Comparison of ENCODE assay signal across 9 cellular contexts in genomic region chr15:67083135-67083766, GRCh38. TPM values are rescaled to one million over a fixed set of nuclear protein-coding genes. Genes with fewer than 3 reads are reported as not detected.
DNase-seq lines count a peak whose midpoint lies in the region; ATAC-seq, FAIRE-seq and TF ChIP-seq lines count a peak whose summit lies in the region.
"Had no signal": no experiment of that assay in that cellular context is flagged by ENCODE, and none has a peak within 500 bp of the region (broad histone marks: within the 10 kb centered on the region; RNA-seq: fewer than 3 reads in every experiment).

No MANE protein-coding gene starts in this region.

- no peak for TF ChIP-seq EP300 in suprapubic skin (IDR thresholded peaks at IDR 0.05)

- TF ChIP-seq CTCF in fibroblast of mammary gland (conservative IDR thresholded peaks at IDR 0.05; ENCODE audit: control insufficient read depth, insufficient read depth, low read depth, low read length) (no peak), suprapubic skin (IDR thresholded peaks at IDR 0.05) (no peak), mucosa of descending colon (IDR thresholded peaks at IDR 0.05) (no peak), D721Med (IDR thresholded peaks at IDR 0.05; ENCODE audit: insufficient read depth, missing control alignments) (no peak)

- peaks cover 94% of the 10 kb centered on the region for H3K4me1 Mint-ChIP-seq in activated CD8-positive, alpha-beta memory T cell treated with anti-CD3 and anti-CD28 coated beads, Interleukin-2, amount 10 ng/mL, durations not matched to agents 7 days and 5 days
- H3K4me1 Mint-ChIP-seq in T-helper 2 cell treated with Interferon-gamma antibody and Interleukin-4, amounts not matched to agents 5 μg/mL and 100 μg/mL, for 36 hours (ENCODE audit: low read depth): peaks cover 90% of the 10 kb centered on the region

- H3K27ac Mint-ChIP-seq in activated CD8-positive, alpha-beta memory T cell treated with anti-CD3 and anti-CD28 coated beads, Interleukin-2, amount 10 ng/mL, durations not matched to agents 7 days and 5 days: peak overlapping the region; percentile 93
- H3K27ac Mint-ChIP-seq in T-helper 2 cell treated with Interferon-gamma antibody and Interleukin-4, amounts not matched to agents 5 μg/mL and 100 μg/mL, for 36 hours: peak overlapping the region; percentile 92

- H3K27ac ChIP-seq in suprapubic skin: peak overlapping the region; percentile 10

- H3K4me3 Mint-ChIP-seq in activated CD8-positive, alpha-beta memory T cell treated with anti-CD3 and anti-CD28 coated beads, Interleukin-2, amount 10 ng/mL, durations not matched to agents 7 days and 5 days: peak overlapping the region; percentile 66
- H3K4me3 Mint-ChIP-seq in T-helper 2 cell treated with Interferon-gamma antibody and Interleukin-4, amounts not matched to agents 5 μg/mL and 100 μg/mL, for 36 hours: peak overlapping the region; percentile 84

- ATAC-seq in activated CD8-positive, alpha-beta memory T cell treated with anti-CD3 and anti-CD28 coated beads, Interleukin-2, amount 10 ng/mL, durations not matched to agents 7 days and 5 days: no peak
- no peak for ATAC-seq in mucosa of descending colon
- ATAC-seq in HG03469 (IDR thresholded peaks at IDR 0.05; ENCODE audit: unreplicated experiment): no peak

- H3K27me3 Mint-ChIP-seq in activated CD8-positive, alpha-beta memory T cell treated with anti-CD3 and anti-CD28 coated beads, Interleukin-2, amount 10 ng/mL, durations not matched to agents 7 days and 5 days: no peaks in the 10 kb centered on the region
- no peaks in the 10 kb centered on the region for H3K27me3 Mint-ChIP-seq in T-helper 2 cell treated with Interferon-gamma antibody and Interleukin-4, amounts not matched to agents 5 μg/mL and 100 μg/mL, for 36 hours (ENCODE audit: low read depth)

- CTCF ChIA-PET in activated CD8-positive, alpha-beta memory T cell treated with anti-CD3 and anti-CD28 coated beads, Interleukin-2, amount 10 ng/mL, durations not matched to agents 7 days and 5 days (lab: Charles Lee): interaction anchor here (1.0 to 11.2 kb wide), 6 partner anchors 9 to 165 kb away, joined by 3 to 138 read pairs (median 4); partner anchors contain the start of gene SMAD3

- 74% methylated on average over 12 of the region's 12 CpGs for WGBS in suprapubic skin

- H3K9me3 ChIP-seq in suprapubic skin (no peaks in the 10 kb centered on the region), mucosa of descending colon (no peaks in the 10 kb centered on the region)

- H3K27me3 ChIP-seq in suprapubic skin: no peaks in the 10 kb centered on the region

- TF ChIP-seq POLR2A in suprapubic skin (IDR thresholded peaks at IDR 0.05): no peak

- no peaks in the 10 kb centered on the region for H3K36me3 ChIP-seq in suprapubic skin
- no peaks in the 10 kb centered on the region for H3K36me3 ChIP-seq in mucosa of descending colon (ENCODE audit: low read depth)

- H3K36me3 Mint-ChIP-seq in activated CD8-positive, alpha-beta memory T cell treated with anti-CD3 and anti-CD28 coated beads, Interleukin-2, amount 10 ng/mL, durations not matched to agents 7 days and 5 days: peaks cover 69% of the 10 kb centered on the region
- peaks cover 72% of the 10 kb centered on the region for H3K36me3 Mint-ChIP-seq in T-helper 2 cell treated with Interferon-gamma antibody and Interleukin-4, amounts not matched to agents 5 μg/mL and 100 μg/mL, for 36 hours (ENCODE audit: low read depth)

- no peak for FAIRE-seq in D721Med (lab: Jason Lieb, UNC)

- intact Hi-C loops in mucosa of descending colon (cut with DNase I, micrococcal nuclease): no loop called here

- H3K4me3 ChIP-seq in fibroblast of mammary gland (ENCODE audit: control insufficient read depth, low read depth, low read length) (no peak overlapping the region), suprapubic skin (no peak overlapping the region), mucosa of descending colon (no peak overlapping the region)

- H3K9me3 Mint-ChIP-seq in activated CD8-positive, alpha-beta memory T cell treated with anti-CD3 and anti-CD28 coated beads, Interleukin-2, amount 10 ng/mL, durations not matched to agents 7 days and 5 days (ENCODE audit: low read depth): no peaks in the 10 kb centered on the region
- peaks cover 8% of the 10 kb centered on the region for H3K9me3 Mint-ChIP-seq in T-helper 2 cell treated with Interferon-gamma antibody and Interleukin-4, amounts not matched to agents 5 μg/mL and 100 μg/mL, for 36 hours

- H3K4me1 ChIP-seq in suprapubic skin (peaks cover 90% of the 10 kb centered on the region), mucosa of descending colon (ENCODE audit: low read depth) (peaks cover 76% of the 10 kb centered on the region)

- DNase-seq in activated CD8-positive, alpha-beta memory T cell treated with anti-CD3 and anti-CD28 coated beads, Interleukin-2, amount 10 ng/mL, durations not matched to agents 7 days and 5 days: peak; percentile 74
- no peak for DNase-seq in activated CD8-positive, alpha-beta memory T cell treated with anti-CD3 and anti-CD28 coated beads, Interleukin-2, amount 50 U/mL, for 48 hours
- no peak for DNase-seq in T-helper 2 cell treated with Interferon-gamma antibody and Interleukin-4, amounts not matched to agents 5 μg/mL and 100 μg/mL, for 36 hours (ENCODE audit: low spot score)
- DNase-seq in fibroblast of mammary gland (ENCODE audit: low read depth): peak; percentile 79
- no peak for DNase-seq in suprapubic skin (ENCODE audit: low spot score in 2 of 2)
- no peak for DNase-seq in mucosa of descending colon
- no peak for DNase-seq in D721Med (ENCODE audit: insufficient read length, low spot score)
- DNase-seq: NCI-H345 had no signal

RNA-seq across cellular contexts. Expression of gene SMAD3, which starts 17.8 kb away (rescaled TPM):
- total RNA-seq in activated CD8-positive, alpha-beta memory T cell treated with anti-CD3 and anti-CD28 coated beads, Interleukin-2, amount 10 ng/mL, durations not matched to agents 7 days and 5 days: 10 to 100 TPM; 87.1 to 88.0 TPM
- 10 to 100 TPM; 41.9 to 94.9 (median 56.1) TPM for total RNA-seq in suprapubic skin
- 10 to 100 TPM; 38.5 to 76.3 (median 44.9) TPM for total RNA-seq in mucosa of descending colon

Comparison
In these comparisons a context has a peak if more than half of its experiments do, and no peak if none do; other contexts are left out.
1. DNase-seq: peak in activated CD8-positive, alpha-beta memory T cell treated with anti-CD3 and anti-CD28 coated beads, Interleukin-2, amount 10 ng/mL, durations not matched to agents 7 days and 5 days (single experiment) and fibroblast of mammary gland (single experiment); none in activated CD8-positive, alpha-beta memory T cell treated with anti-CD3 and anti-CD28 coated beads, Interleukin-2, amount 50 U/mL, for 48 hours (single experiment), T-helper 2 cell treated with Interferon-gamma antibody and Interleukin-4, amounts not matched to agents 5 μg/mL and 100 μg/mL, for 36 hours (single experiment), suprapubic skin (0 of 2), mucosa of descending colon (0 of 3) and D721Med (single experiment).